Comparison of ENCODE assay signal across 9 cellular contexts in the genomic region with DNA sequence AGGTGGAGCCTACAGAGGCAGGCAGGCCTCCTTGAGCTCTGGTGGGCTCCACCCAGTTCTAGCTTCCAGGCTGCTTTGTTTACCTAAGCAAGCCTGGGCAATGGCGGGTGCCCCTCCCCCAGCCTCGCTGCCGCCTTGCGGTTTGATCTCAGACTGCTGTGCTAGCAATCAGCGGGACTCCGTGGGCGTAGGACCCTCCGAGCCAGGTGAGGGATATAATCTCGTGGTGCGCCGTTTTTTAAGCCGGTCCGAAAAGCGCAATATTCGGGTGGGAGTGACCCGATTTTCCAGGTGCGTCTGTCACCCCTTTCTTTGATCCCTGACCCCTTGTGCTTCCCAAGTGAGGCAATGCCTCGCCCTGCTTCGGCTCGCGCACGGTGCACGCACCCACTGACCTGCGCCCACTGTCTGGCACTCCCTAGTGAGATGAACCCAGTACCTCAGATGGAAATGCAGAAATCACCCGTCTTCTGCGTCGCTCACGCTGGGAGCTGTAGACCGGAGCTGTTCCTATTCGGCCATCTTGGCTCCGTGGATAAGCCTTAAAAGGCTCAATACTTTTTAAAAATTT. TPM values are rescaled to one million over a fixed set of nuclear protein-coding genes. Genes with fewer than 3 reads are reported as not detected.
DNase-seq lines count a peak whose midpoint lies in the region; ATAC-seq, FAIRE-seq and TF ChIP-seq lines count a peak whose summit lies in the region.
"Not testable (repeated sequence)": the region's sequence is repeated elsewhere in the genome, so short reads cannot be mapped to it uniquely, and the experiment has no call there.
"Had no signal": no experiment of that assay in that cellular context is flagged by ENCODE, and none has a peak within 500 bp of the region (broad histone marks: within the 10 kb centered on the region; RNA-seq: fewer than 3 reads in every experiment).

No MANE protein-coding gene starts in this region.

- H3K4me3 Mint-ChIP-seq in osteocyte (ENCODE audit: unreplicated experiment): peak overlapping the region; percentile 6

- peak; percentile 40 to 76; a peak in 3 of 6 replicates for ATAC-seq in A549
- ATAC-seq in HCT116: not testable (repeated sequence)

- FAIRE-seq in A549 (lab: Jason Lieb, UNC): not testable (repeated sequence)

- not testable (repeated sequence) for H3K36me3 Mint-ChIP-seq in osteocyte (ENCODE audit: unreplicated experiment)

- intact Hi-C loops in HCT116 (cut with micrococcal nuclease): not testable (repeated sequence)

- not testable (repeated sequence) for TF ChIP-seq POLR2A in A549 (IDR thresholded peaks at IDR 0.05; ENCODE audit: low read length); HCT116 (IDR thresholded peaks at IDR 0.05; ENCODE audit: borderline replicate concordance, extremely low read depth, insufficient read depth, insufficient read length)

- peak overlapping the region; percentile 91 to 97 for H3K27ac ChIP-seq in A549
- H3K27ac ChIP-seq in HCT116 (ENCODE audit: low read depth, low read length): peak overlapping the region; percentile 17; the same call in 1 of the 2 replicates
- H3K27ac ChIP-seq in SK-N-SH (ENCODE audit: low read depth in 2 of 2, low read length in 1 of 2): peak overlapping the region in 1 of 2 experiments; percentile 32; a peak in 2 of 4 replicates

- H3K9ac ChIP-seq in ES-I3 (ENCODE audit: low read depth, low read length) (peak overlapping the region; percentile 72; the same call in 1 of the 2 replicates), SK-N-SH (0 out of 2 replicates have a peak overlapping the region, but pooled peaks have one; percentile 4)
- not testable (repeated sequence) for H3K9ac ChIP-seq in HCT116 (ENCODE audit: low read length)

- H3K9me2 ChIP-seq in HCT116 (ENCODE audit: insufficient read depth); SK-N-SH: not testable (repeated sequence)

- H3K79me2 ChIP-seq in HCT116 (ENCODE audit: insufficient read depth, low read length) (peaks cover 51% of the 10 kb centered on the region), SK-N-SH (ENCODE audit: insufficient read depth) (peaks cover 16% of the 10 kb centered on the region)

- TF ChIP-seq EP300 in A549 (IDR thresholded peaks at IDR 0.05); SK-N-SH (IDR thresholded peaks at IDR 0.05; ENCODE audit: borderline replicate concordance in 1 of 2, low read depth in 1 of 2, low read length in 1 of 2): not testable (repeated sequence)

- peaks cover 42% of the 10 kb centered on the region for H3K4me1 ChIP-seq in A549
- H3K4me1 ChIP-seq in ES-I3 (ENCODE audit: insufficient read depth, low read length); SK-N-SH (ENCODE audit: control insufficient read depth in 1 of 2, insufficient read depth in 2 of 2, low read depth in 1 of 2, low read length in 1 of 2): not testable (repeated sequence)
- peaks cover 36 to 37% of the 10 kb centered on the region in 2 experiments; a peak in 3 of 4 replicates for H3K4me1 ChIP-seq in HCT116 (ENCODE audit: control insufficient read depth in 1 of 2, insufficient read depth in 2 of 2, low read length in 2 of 2)

- H3F3A ChIP-seq in SK-N-SH (replicated peaks; ENCODE audit: insufficient read depth): not testable (repeated sequence)

- H3K4me1 Mint-ChIP-seq in osteocyte (ENCODE audit: unreplicated experiment): not testable (repeated sequence)

- H3K27me3 Mint-ChIP-seq in osteocyte (ENCODE audit: unreplicated experiment): not testable (repeated sequence)

- not testable (repeated sequence) for H2AFZ ChIP-seq in HCT116 (ENCODE audit: low read depth, low read length, poor library complexity, severe bottlenecking)
- H2AFZ ChIP-seq in SK-N-SH (ENCODE audit: low read depth): peak overlapping the region; percentile 20; the same call in 1 of the 2 replicates

- H3K4me2 ChIP-seq in A549: peak overlapping the region; percentile 86
- not testable (repeated sequence) for H3K4me2 ChIP-seq in HCT116 (ENCODE audit: low read length)
- H3K4me2 ChIP-seq in SK-N-SH: peak overlapping the region; percentile 32

- not testable (repeated sequence) for H3K27ac Mint-ChIP-seq in osteocyte (ENCODE audit: unreplicated experiment)

- DNase-seq in A549 (ENCODE audit: low read depth in 1 of 2, low spot score in 1 of 2); HCT116 (ENCODE audit: low read depth, low spot score); SK-N-SH; fibroblast of villous mesenchyme (ENCODE audit: low read depth); osteocyte (ENCODE audit: extremely low spot score, unreplicated experiment): not testable (repeated sequence)
- peak; percentile 52 to 54 for DNase-seq in NCI-H526 (lab: John Stamatoyannopoulos, UW)

- POLR2A ChIA-PET in A549 (lab: Yijun Ruan, JAX); HCT116 (lab: Charles Lee); SK-N-SH (lab: Yijun Ruan, JAX): not testable (repeated sequence)

- not testable (repeated sequence) for TF ChIP-seq CTCF in A549 (IDR thresholded peaks at IDR 0.05); HCT116 (IDR thresholded peaks at IDR 0.05 in 2 of 3, conservative IDR thresholded peaks at IDR 0.05 in 1 of 3; ENCODE audit: borderline replicate concordance in 1 of 3, insufficient read depth in 1 of 3, low read depth in 2 of 3, low read length in 2 of 3); SK-N-SH (IDR thresholded peaks at IDR 0.05); fibroblast of villous mesenchyme (IDR thresholded peaks at IDR 0.05; ENCODE audit: insufficient read depth, low read depth, low read length); osteocyte (IDR thresholded peaks at IDR 0.05)

- 2% methylated on average over 22 of the region's 31 CpGs for WGBS in A549 (ENCODE audit: missing lambda C conversion rate)
- WGBS in SK-N-SH (ENCODE audit: low lambda C conversion rate): 21% methylated on average over 24 of the region's 31 CpGs

- CTCF ChIA-PET in A549 (lab: Yijun Ruan, JAX): interaction anchor here (0.9 to 1.2 kb wide), 3 partner anchors 53 to 551 kb away, joined by 3 read pairs; partner anchors contain the start of gene MET
- CTCF ChIA-PET in HCT116 (lab: Charles Lee): not testable (repeated sequence)
- CTCF ChIA-PET in SK-N-SH (lab: Yijun Ruan, JAX): interaction anchor here (0.7 kb wide), 1 partner anchor 87 kb away, joined by 3 read pairs; no protein-coding TSS in a partner anchor

- BruUV-seq in HCT116 (replicated peaks; lab: Mats Ljungman, UMichigan): not testable (repeated sequence)

- H3K36me3 ChIP-seq in ES-I3 (ENCODE audit: insufficient read depth, low read length); SK-N-SH (replicated peaks in 1 of 2; ENCODE audit: control insufficient read depth in 1 of 2, insufficient read depth in 2 of 2, low read length in 1 of 2): not testable (repeated sequence)
- peaks cover 2 to 27% of the 10 kb centered on the region in 2 experiments; a peak in 1 of 4 replicates for H3K36me3 ChIP-seq in HCT116 (ENCODE audit: control insufficient read depth in 1 of 2, insufficient read depth in 2 of 2, low read length in 2 of 2)

- TF ChIP-seq RAD21 in A549 (conservative IDR thresholded peaks at IDR 0.05 in 1 of 2, IDR thresholded peaks at IDR 0.05 in 1 of 2): 0 out of 5 replicates have a peak, but pooled peaks of 1 of the 2 experiments have one; percentile 7
- not testable (repeated sequence) for TF ChIP-seq RAD21 in HCT116 (IDR thresholded peaks at IDR 0.05; ENCODE audit: low read depth); SK-N-SH (IDR thresholded peaks at IDR 0.05; ENCODE audit: low read length)

- peak overlapping the region; percentile 54 for H3K4me3 ChIP-seq in A549
- H3K4me3 ChIP-seq in HCT116 (replicated peaks in 1 of 2; ENCODE audit: low read depth in 1 of 2, low read length in 2 of 2): not testable (repeated sequence)
- peak overlapping the region; percentile 19 to 53; a peak in 3 of 4 replicates for H3K4me3 ChIP-seq in SK-N-SH (ENCODE audit: low read depth in 2 of 2, low read length in 1 of 2)
- H3K4me3 ChIP-seq in fibroblast of villous mesenchyme (ENCODE audit: low read depth, low read length): peak overlapping the region; percentile 54

- RAD21 ChIA-PET in HCT116 (lab: Charles Lee; ENCODE audit: low non-redundant PET in 1 of 2, low total read pairs in 2 of 2, uncharacterized antibody in 2 of 2, unreplicated experiment in 2 of 2): not testable (repeated sequence)

- H4K20me1 ChIP-seq in HCT116 (ENCODE audit: insufficient read depth): peaks cover 11% of the 10 kb centered on the region
- H4K20me1 ChIP-seq in SK-N-SH (ENCODE audit: insufficient read depth): not testable (repeated sequence)

- not testable (repeated sequence) for H3K9me3 Mint-ChIP-seq in osteocyte (ENCODE audit: unreplicated experiment)

- H3K27me3 ChIP-seq in HCT116 (ENCODE audit: insufficient read depth, low read length); SK-N-SH (ENCODE audit: insufficient read depth): not testable (repeated sequence)

- H3K9me3 ChIP-seq in A549; ES-I3 (ENCODE audit: control insufficient read depth, insufficient read depth, low read length); HCT116 (ENCODE audit: control insufficient read depth in 1 of 2, insufficient read depth in 1 of 2, low read depth in 1 of 2, low read length in 2 of 2); SK-N-SH: not testable (repeated sequence)

TF ChIP-seq in A549, 52 proteins besides CTCF, POLR2A, EP300 and RAD21 (continues in another document):
- TF ChIP-seq RARB (CRISPR knock-in tag; IDR thresholded peaks at IDR 0.05) (0 out of 2 replicates have a peak, but pooled peaks have one; percentile 26), JUN (IDR thresholded peaks at IDR 0.05) (0 out of 5 replicates have a peak, but pooled peaks of 1 of the 2 experiments have one; percentile 44)

TF ChIP-seq in SK-N-SH, 30 proteins besides CTCF, POLR2A, EP300 and RAD21:
- TF ChIP-seq FOXJ3 (CRISPR knock-in tag; IDR thresholded peaks at IDR 0.05): 0 out of 2 replicates have a peak, but pooled peaks have one; percentile 41
TF ChIP-seq in SK-N-SH: peak in this region for 1; not testable (repeated sequence) for 29.

RNA-seq across cellular contexts. Expression of gene MET, which starts 52.0 kb away (rescaled TPM):
- polyA plus RNA-seq in A549 (2011; rRNA removed): 161 and 165 TPM in 2 replicates
- 35.2 and 44.0 TPM in 2 replicates for polyA plus RNA-seq in A549 (2012; cell fraction: cytosol; rRNA removed)
- polyA plus RNA-seq in A549 (2012; cell fraction: nucleus; rRNA removed): 33.9 and 45.5 TPM in 2 replicates
- polyA plus RNA-seq in A549 (2017; fragmentation: RNase III; extraction: RNeasy Plus Mini Kit Qiagen cat#74134 plus additional on column Dnase treatment): 65.1 to 77.9 TPM (median 72.3 TPM) in 3 replicates
- 417 and 431 TPM in 2 replicates for polyA minus RNA-seq in A549 (2011; rRNA and poly(A)+ RNA removed)
- 200 TPM for total RNA-seq in HCT116 (2021; ENCODE audit: unreplicated experiment)
- polyA plus RNA-seq in HCT116 (2012): 71.3 and 91.7 TPM in 2 replicates
- polyA plus RNA-seq in SK-N-SH (2012; rRNA removed): 38.7 and 61.6 TPM in 2 replicates
- 51.7 and 56.2 TPM in 2 replicates for polyA plus RNA-seq in SK-N-SH (2012; cell fraction: cytosol; rRNA removed)
- polyA plus RNA-seq in SK-N-SH (2012; cell fraction: nucleus; rRNA removed): 23.8 and 45.1 TPM in 2 replicates
- 23.8 and 48.8 TPM in 2 replicates for total RNA-seq in fibroblast of villous mesenchyme
- total RNA-seq in osteocyte: 55.4 and 59.4 TPM in 2 replicates
- polyA plus RNA-seq: CD8-positive, alpha-beta memory T cell; IgD-negative memory B cell had no signal
